In the genomic region with DNA sequence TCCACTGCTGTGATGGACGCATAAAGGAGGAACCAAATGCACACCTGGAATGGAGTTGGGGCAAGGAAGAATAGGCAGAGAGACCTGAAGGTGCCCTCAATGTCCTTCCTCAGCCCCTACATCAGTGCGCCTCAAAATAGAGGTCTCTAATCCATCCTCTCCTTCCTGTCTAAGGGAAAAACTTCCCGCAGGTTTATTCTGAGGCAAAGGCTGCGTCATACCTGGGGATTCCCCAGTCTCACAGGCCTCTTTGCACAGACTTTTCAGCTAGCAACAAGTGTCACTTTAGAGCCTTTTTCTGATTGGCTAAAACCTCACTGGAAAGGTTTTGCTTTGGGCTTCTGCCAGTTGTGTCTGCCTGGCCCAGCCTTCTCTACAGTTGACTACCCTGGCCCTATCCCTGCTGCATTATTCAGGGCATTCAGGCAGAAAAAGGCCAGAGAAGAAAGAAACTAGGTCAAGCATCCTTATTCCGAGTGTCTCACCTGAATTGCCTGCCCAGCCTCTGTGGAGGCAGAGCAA, we compare ENCODE assay signal across 8 cellular contexts. TPM values are rescaled to one million over a fixed set of nuclear protein-coding genes. Genes with fewer than 3 reads are reported as not detected.
A peak's percentile ranks its signal among the peaks of the same experiment; 100 is the strongest.
DNase-seq lines count a peak whose midpoint lies in the region; ATAC-seq and TF ChIP-seq lines count a peak whose summit lies in the region.

No MANE protein-coding gene starts in this region.

- no peak overlapping the region for H3K4me3 ChIP-seq in LNCaP clone FGC (ENCODE audit: low read depth, low read length)

- no peak overlapping the region for H3K4me3 Mint-ChIP-seq in activated T-helper 17 cell treated with anti-CD3 and anti-CD28 coated beads, Interleukin-2, amount 50 U/mL, for 72 hours

- no peak for TF ChIP-seq CTCF in GM13976 (IDR thresholded peaks at IDR 0.05; ENCODE audit: borderline replicate concordance, control extremely low read depth, extremely low read depth, insufficient read depth, missing control alignments)
- TF ChIP-seq CTCF in LNCaP clone FGC (IDR thresholded peaks at IDR 0.05; ENCODE audit: control insufficient read depth, extremely low read depth, insufficient read depth), result no peak

- peak; percentile 82 for ATAC-seq in GM21619 (IDR thresholded peaks at IDR 0.05; ENCODE audit: unreplicated experiment)
- ATAC-seq in activated T-helper 17 cell treated with anti-CD3 and anti-CD28 coated beads, Interleukin-2, amount 50 U/mL, for 72 hours (replicated peaks), result peak; percentile 37
- ATAC-seq in stimulated activated naive CD8-positive, alpha-beta T cell treated with anti-CD3 and anti-CD28 coated beads, Interleukin-15, Interleukin-2, amounts not matched to agents 100 U/mL and 50 U/mL, for 24 hours, result peak; percentile 81

- in situ Hi-C loops in GM13976 (cut with MboI; ENCODE audit: low sequenced_read_pairs, unreplicated experiment), result no loop called here

- DNase-seq in GM13976 (ENCODE audit: low spot score) (peak; percentile 66), LNCaP clone FGC (ENCODE audit: low read depth) (peak; percentile 54), kidney tubule cell (ENCODE audit: low spot score) (peak; percentile 90), mesenteric fat pad (ENCODE audit: low spot score) (no peak), RKO (ENCODE audit: low spot score) (no peak)
- DNase-seq in stimulated activated naive CD8-positive, alpha-beta T cell treated with anti-CD3 and anti-CD28 coated beads, Interleukin-15, Interleukin-2, amounts not matched to agents 100 U/mL and 50 U/mL, for 24 hours, result peak; percentile 46

- peaks cover 15% of the 10 kb centered on the region for H3K4me1 Mint-ChIP-seq in activated T-helper 17 cell treated with anti-CD3 and anti-CD28 coated beads, Interleukin-2, amount 50 U/mL, for 72 hours

- H3K27ac Mint-ChIP-seq in activated T-helper 17 cell treated with anti-CD3 and anti-CD28 coated beads, Interleukin-2, amount 50 U/mL, for 72 hours, result no peak overlapping the region

- no peaks in the 10 kb centered on the region for H3K36me3 Mint-ChIP-seq in activated T-helper 17 cell treated with anti-CD3 and anti-CD28 coated beads, Interleukin-2, amount 50 U/mL, for 72 hours (ENCODE audit: low read depth)

- H3K9me3 Mint-ChIP-seq in activated T-helper 17 cell treated with anti-CD3 and anti-CD28 coated beads, Interleukin-2, amount 50 U/mL, for 72 hours, result no peaks in the 10 kb centered on the region

- no peaks in the 10 kb centered on the region for H3K27me3 Mint-ChIP-seq in activated T-helper 17 cell treated with anti-CD3 and anti-CD28 coated beads, Interleukin-2, amount 50 U/mL, for 72 hours

RNA-seq across cellular contexts. Expression of gene HLA-DQB1, which starts 1.8 kb away (rescaled TPM):
- total RNA-seq in activated T-helper 17 cell treated with anti-CD3 and anti-CD28 coated beads, Interleukin-2, amount 50 U/mL, for 72 hours, result 10 to 100 TPM in 1 of 2 donors, 1 to 10 TPM in 1; 3.4 to 25.5 TPM
- total RNA-seq in mesenteric fat pad, result 21.5 TPM

RNA-seq across cellular contexts. Expression of gene HLA-DQA1, which starts 31.1 kb away (rescaled TPM):
- total RNA-seq in activated T-helper 17 cell treated with anti-CD3 and anti-CD28 coated beads, Interleukin-2, amount 50 U/mL, for 72 hours, result 10 to 100 TPM in 1 of 2 donors, 1 to 10 TPM in 1; 1.1 to 11.6 TPM
- total RNA-seq in mesenteric fat pad, result 12.7 TPM

Comparison
In these comparisons a context has a peak if more than half of its experiments do, and no peak if none do; other contexts are left out.
1. DNase-seq: peak in GM13976 (single experiment), LNCaP clone FGC (single experiment), kidney tubule cell (single experiment) and stimulated activated naive CD8-positive, alpha-beta T cell treated with anti-CD3 and anti-CD28 coated beads, Interleukin-15, Interleukin-2, amounts not matched to agents 100 U/mL and 50 U/mL, for 24 hours (single experiment); none in mesenteric fat pad (single experiment) and RKO (single experiment).
2. Peak in every context shown above with its lines, with median percentiles within 50 percentile points of each other: ATAC-seq.